In the genomic region with DNA sequence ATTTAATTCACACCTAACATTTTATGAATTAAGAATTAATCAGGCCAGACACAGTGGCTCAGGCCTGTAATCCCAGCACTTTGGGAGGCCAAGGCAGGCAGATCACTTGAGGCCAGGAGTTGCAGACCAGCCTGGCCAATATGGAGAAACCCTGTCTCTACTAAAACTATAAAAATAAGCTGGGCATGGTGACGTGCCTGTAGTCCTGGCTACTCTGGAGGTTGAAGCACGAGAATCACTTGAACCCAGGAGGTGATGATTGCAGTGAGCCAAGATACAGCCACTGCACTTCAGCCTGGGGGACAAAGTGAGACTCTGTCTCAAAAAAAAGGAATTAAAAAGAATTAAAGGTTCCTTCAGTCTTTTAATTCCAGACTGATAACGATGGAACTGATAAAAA, we compare ENCODE assay signal across 28 cellular contexts.
"Had no signal": no experiment of that assay in that cellular context is flagged by ENCODE, and none has a peak within 500 bp of the region (broad histone marks: within the 10 kb centered on the region; RNA-seq: fewer than 3 reads in every experiment).

No MANE protein-coding gene starts in this region.

- H3K9me3 ChIP-seq: MG63, Peyer's patch, SK-N-SH had no signal

- ATAC-seq: activated CD4-positive, alpha-beta T cell treated with anti-CD3 and anti-CD28 coated beads for 36 hours; activated CD4-positive, CD25-positive, alpha-beta regulatory T cell treated with anti-CD3 and anti-CD28 coated beads, Interleukin-2, amount 50 U/mL, for 24 hours; activated CD8-positive, alpha-beta T cell treated with anti-CD3 and anti-CD28 coated beads, Interleukin-2, amount 10 ng/mL, durations not matched to agents 7 days and 5 days; activated naive CD8-positive, alpha-beta T cell treated with anti-CD3 and anti-CD28 coated beads, Interleukin-2, amount 50 U/mL, for 24 hours; PC-3; WTC11 had no signal

- H3K27ac ChIP-seq: Peyer's patch had no signal

- H3K36me3 ChIP-seq: Peyer's patch had no signal

- DNase-seq: activated CD4-positive, alpha-beta T cell treated with anti-CD3 and anti-CD28 coated beads for 36 hours; activated CD4-positive, alpha-beta T cell treated with anti-CD3 and anti-CD28 coated beads, Interleukin-2, amount 10 ng/mL, durations not matched to agents 7 days and 5 days; activated CD4-positive, alpha-beta T cell treated with anti-CD3 and anti-CD28 coated beads, Interleukin-2, amount 50 U/mL, for 48 hours; activated CD8-positive, alpha-beta T cell treated with anti-CD3 and anti-CD28 coated beads, Interleukin-2, amount 10 ng/mL, durations not matched to agents 7 days and 5 days; activated gamma-delta T cell treated with Interleukin-2 at 50 U/mL for 16 hours; activated naive CD4-positive, alpha-beta T cell treated with anti-CD3 and anti-CD28 coated beads for 36 hours; activated naive CD8-positive, alpha-beta T cell treated with anti-CD3 and anti-CD28 coated beads, Interleukin-2, amount 50 U/mL, for 24 hours; activated T-cell treated with anti-CD3 and anti-CD28 coated beads, Interleukin-2, amount 50 U/mL, for 24 hours; anterior cingulate cortex; Karpas-422; KBM-7; MG63; NCI-H1048; NCI-H1436 treated with DMSO at 0.1 percent for 48 hours; NCI-H1694 treated with DMSO at 0.1 percent for 48 hours; NCI-H2029; NCI-H2107; NCI-H2171; NCI-H510A; NCI-H526; NCI-H748 treated with DMSO at 0.1 percent for 48 hours; NK-92 treated with Interleukin-12 subunit alpha and Interleukin-12 subunit beta, amount 100 ng/mL, for 24 hours; PC-3; RPMI8226; SK-N-SH had no signal

- H3K27me3 ChIP-seq: MG63, Peyer's patch had no signal

- H3K4me3 ChIP-seq: MG63, Peyer's patch had no signal
